ENCODE assay signal across 1 cellular context in genomic region chr3:194138098-194138474, GRCh38.
A peak's percentile ranks its signal among the peaks of the same experiment; 100 is the strongest.
TF ChIP-seq lines count a peak whose summit lies in the region.

No MANE protein-coding gene starts in this region.

TF ChIP-seq in HCT116, 20 proteins besides CTCF, POLR2A, EP300 and RAD21 (continued from another document):
- peak; percentile 5 for TF ChIP-seq TCF7L2 (IDR thresholded peaks at IDR 0.05; ENCODE audit: borderline replicate concordance, extremely low read depth, insufficient read depth, insufficient read length)
- TF ChIP-seq, protein P1, sequence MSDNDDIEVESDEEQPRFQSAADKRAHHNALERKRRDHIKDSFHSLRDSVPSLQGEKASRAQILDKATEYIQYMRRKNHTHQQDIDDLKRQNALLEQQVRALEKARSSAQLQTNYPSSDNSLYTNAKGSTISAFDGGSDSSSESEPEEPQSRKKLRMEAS (IDR thresholded peaks at IDR 0.05), result no peak
